9 cellular contexts compared by ENCODE assay signal in genomic region chr17:16215002-16215272, GRCh38. TPM values are rescaled to one million over a fixed set of nuclear protein-coding genes. Genes with fewer than 3 reads are reported as not detected.
A peak's percentile ranks its signal among the peaks of the same experiment; 100 is the strongest.
DNase-seq lines count a peak whose midpoint lies in the region; ATAC-seq, FAIRE-seq and TF ChIP-seq lines count a peak whose summit lies in the region.
"Had no signal": no experiment of that assay in that cellular context is flagged by ENCODE, and none has a peak within 500 bp of the region (broad histone marks: within the 10 kb centered on the region; RNA-seq: fewer than 3 reads in every experiment).

No MANE protein-coding gene starts in this region.

- H2BK12ac ChIP-seq in H1 (ENCODE audit: low read depth, low read length) = no peak overlapping the region

- H2BK15ac ChIP-seq in H1 (ENCODE audit: low read length) = no peak overlapping the region

- H3K14ac ChIP-seq in H1 (ENCODE audit: insufficient read length) = no peak overlapping the region

- CTCF ChIA-PET in H1 (lab: Charles Lee; ENCODE audit: partially characterized antibody) = interaction anchor here (1.2 kb wide), 1 partner anchor 11 kb away, joined by 4 read pairs; no protein-coding TSS in a partner anchor

- H2AFZ ChIP-seq in H1 (ENCODE audit: low read length) = no peak overlapping the region

- H3K4ac ChIP-seq in H1 (replicated peaks; ENCODE audit: insufficient read length, low read depth, low read length) = no peak overlapping the region

- no peak for TF ChIP-seq CTCF in DOHH2 (IDR thresholded peaks at IDR 0.05; ENCODE audit: low read depth, low read length, poor library complexity, severe bottlenecking)
- TF ChIP-seq CTCF in WERI-Rb-1 (IDR thresholded peaks at IDR 0.05; ENCODE audit: low read depth, low read length) = no peak
- TF ChIP-seq CTCF in H1 (IDR thresholded peaks at IDR 0.05; ENCODE audit: control extremely low read depth in 1 of 3, insufficient read depth in 1 of 3, low read depth in 1 of 3, low read length in 3 of 3) = no peak

- TF ChIP-seq EP300 in H1 (IDR thresholded peaks at IDR 0.05; ENCODE audit: borderline replicate concordance in 1 of 2, low read depth in 2 of 2, low read length in 2 of 2) = no peak

- H3K36me3 ChIP-seq in DOHH2 (ENCODE audit: control insufficient read depth, low read length) = peaks cover 5% of the 10 kb centered on the region; the same call in 1 of the 2 replicates
- H3K36me3 ChIP-seq in WERI-Rb-1 = peaks cover 15% of the 10 kb centered on the region
- no peaks in the 10 kb centered on the region for H3K36me3 ChIP-seq in H1 (ENCODE audit: control insufficient read depth in 2 of 4, insufficient read depth in 4 of 4, low read length in 3 of 4)
- peaks cover 3% of the 10 kb centered on the region for H3K36me3 ChIP-seq in thymus (ENCODE audit: control insufficient read depth, insufficient read depth)

- H3K4me3 ChIP-seq in DOHH2 (ENCODE audit: low read length) (peak overlapping the region; percentile 98), WERI-Rb-1 (ENCODE audit: low read depth, low read length) (peak overlapping the region; percentile 87), H1 (ENCODE audit: extremely low read depth in 1 of 4, insufficient read depth in 2 of 4, low read depth in 3 of 4, low read length in 4 of 4) (peak overlapping the region; percentile 80 to 92 (median 90)), mononuclear cell (ENCODE audit: low read length) (peak overlapping the region; percentile 96), thymus (ENCODE audit: low read length) (peak overlapping the region; percentile 93)

- peak overlapping the region; percentile 71; the same call in 1 of the 2 replicates for H2BK5ac ChIP-seq in H1 (ENCODE audit: low read depth, low read length)

- H3K9me3 ChIP-seq in DOHH2 (ENCODE audit: control insufficient read depth, insufficient read depth, low read length) (no peaks in the 10 kb centered on the region), WERI-Rb-1 (ENCODE audit: severe bottlenecking) (no peaks in the 10 kb centered on the region), H1 (ENCODE audit: insufficient read depth in 2 of 2, low read depth in 1 of 2, low read length in 1 of 2) (no peaks in the 10 kb centered on the region), mononuclear cell (ENCODE audit: low read depth, low read length) (no peaks in the 10 kb centered on the region), thymus (ENCODE audit: control insufficient read depth) (no peaks in the 10 kb centered on the region)

- peaks cover 9% of the 10 kb centered on the region for H3K23me2 ChIP-seq in H1 (ENCODE audit: low read depth, low read length)

- peak overlapping the region; percentile 85 to 97 (median 94) for H3K9ac ChIP-seq in H1 (replicated peaks in 1 of 4; ENCODE audit: extremely low read depth in 1 of 4, low read depth in 3 of 4, low read length in 3 of 4)

- no peaks in the 10 kb centered on the region for H3K27me3 ChIP-seq in DOHH2 (ENCODE audit: control insufficient read depth, low read length)
- H3K27me3 ChIP-seq in WERI-Rb-1 (ENCODE audit: insufficient read depth, low read depth, severe bottlenecking) = no peaks in the 10 kb centered on the region
- H3K27me3 ChIP-seq in H1 (replicated peaks in 1 of 4; ENCODE audit: control insufficient read depth in 3 of 4, extremely low read depth in 1 of 4, insufficient read depth in 3 of 4, low read length in 3 of 4) = no peaks in the 10 kb centered on the region
- H3K27me3 ChIP-seq in mononuclear cell (ENCODE audit: insufficient read depth, low read length) = no peaks in the 10 kb centered on the region
- H3K27me3 ChIP-seq in thymus (ENCODE audit: control insufficient read depth, insufficient read depth) = no peaks in the 10 kb centered on the region

- no peak overlapping the region for H2BK20ac ChIP-seq in H1 (ENCODE audit: low read length)

- H3K4me2 ChIP-seq in DOHH2 (ENCODE audit: low read length) (peak overlapping the region; percentile 83), H1 (ENCODE audit: insufficient read depth in 1 of 2, low read depth in 2 of 2, low read length in 2 of 2) (peak overlapping the region; percentile 80 to 90)

- H3K4me1 ChIP-seq in DOHH2 (ENCODE audit: control insufficient read depth, low read length) (peaks cover 33% of the 10 kb centered on the region), H1 (replicated peaks in 1 of 4; ENCODE audit: control insufficient read depth in 3 of 4, insufficient read depth in 4 of 4, low read length in 3 of 4) (peaks cover 0 to 6% (median 2%) of the 10 kb centered on the region in 4 experiments; a peak in 5 of 7 replicates), mononuclear cell (ENCODE audit: insufficient read depth, low read length) (peaks cover 37% of the 10 kb centered on the region), thymus (ENCODE audit: control insufficient read depth, insufficient read depth, low read length) (peaks cover 12% of the 10 kb centered on the region)

- POLR2A ChIA-PET in H1 (lab: Charles Lee; ENCODE audit: partially characterized antibody) = interaction anchor here (0.5 to 4.8 kb wide), 18 partner anchors 11 to 223 kb away, joined by 3 to 46 read pairs (median 4); partner anchors contain the start of gene CENPV

- H3K27ac ChIP-seq in DOHH2 (ENCODE audit: low read depth, low read length) (peak overlapping the region; percentile 84), WERI-Rb-1 (peak overlapping the region; percentile 94), H1 (ENCODE audit: low read depth, low read length) (peak overlapping the region; percentile 88), thymus (ENCODE audit: low read depth) (peak overlapping the region; percentile 97)

- peak overlapping the region; percentile 89 for H4K5ac ChIP-seq in H1 (ENCODE audit: insufficient read length, low read depth, low read length)

- 2% methylated on average over 17 of the region's 27 CpGs; no CpG with 5 or more reads in 1 of the 2 experiments for WGBS in H1 (ENCODE audit: extremely low coverage in 1 of 2, insufficient coverage in 1 of 2, insufficient read length in 1 of 2, insufficient replicate concordance in 2 of 2, low coverage in 1 of 2, low lambda C conversion rate in 2 of 2, missing lambda C conversion rate in 1 of 2), 2 experiments
- under 1% methylated on average over 27 of the region's 27 CpGs for WGBS in thymus

- H2AK5ac ChIP-seq in H1 (ENCODE audit: low read depth, low read length) = no peak overlapping the region

- no peak overlapping the region; the same call in 1 of the 2 replicates for H3K18ac ChIP-seq in H1 (ENCODE audit: extremely low read depth, low read length)

- peaks cover 9% of the 10 kb centered on the region; the same call in 1 of the 2 replicates for H3F3A ChIP-seq in DOHH2 (ENCODE audit: control insufficient read depth, insufficient read depth)

- no peak overlapping the region for H2BK120ac ChIP-seq in H1 (replicated peaks; ENCODE audit: low read depth, low read length)

- TF ChIP-seq POLR2A in H1 (IDR thresholded peaks at IDR 0.05; ENCODE audit: control extremely low read depth in 1 of 2, low read depth in 2 of 2, low read length in 2 of 2) = no peak

- H3K9me2 ChIP-seq in DOHH2 (replicated peaks; ENCODE audit: control insufficient read depth, low read length) = no peaks in the 10 kb centered on the region

- H3K23ac ChIP-seq in H1 (ENCODE audit: insufficient read length) = no peak overlapping the region

- no peak for TF ChIP-seq RAD21 in H1 (IDR thresholded peaks at IDR 0.05 in 1 of 2, conservative IDR thresholded peaks at IDR 0.05 in 1 of 2; ENCODE audit: low read depth in 2 of 2, low read length in 2 of 2)

- H4K91ac ChIP-seq in H1 (replicated peaks; ENCODE audit: insufficient read length, low read length) = no peak overlapping the region

- ATAC-seq in GM21367 (IDR thresholded peaks at IDR 0.05; ENCODE audit: unreplicated experiment) = peak; percentile 27
- peak; percentile 38 for ATAC-seq in HG03571 (IDR thresholded peaks at IDR 0.05; ENCODE audit: unreplicated experiment)

- no peaks in the 10 kb centered on the region for H3K79me1 ChIP-seq in H1 (ENCODE audit: low read depth, low read length)

- H4K8ac ChIP-seq in H1 (ENCODE audit: extremely low read depth, insufficient read depth, low read length) = peak overlapping the region; percentile 98

- H3K79me2 ChIP-seq in DOHH2 (ENCODE audit: control insufficient read depth, low read length) (peaks cover 99% of the 10 kb centered on the region), H1 (ENCODE audit: control insufficient read depth in 1 of 2, insufficient read depth in 2 of 2, low read length in 2 of 2) (peaks cover 30 to 81% of the 10 kb centered on the region in 2 experiments)

- H4K20me1 ChIP-seq in DOHH2 (ENCODE audit: control insufficient read depth, insufficient read depth, low read depth, low read length) (peaks cover 20% of the 10 kb centered on the region; the same call in 1 of the 2 replicates), H1 (replicated peaks in 1 of 2; ENCODE audit: control insufficient read depth in 1 of 2, insufficient read depth in 2 of 2, low read length in 2 of 2) (peaks cover 0 to 4% of the 10 kb centered on the region in 2 experiments)

- DNase-seq in WERI-Rb-1 (peak; percentile 46), H1 (ENCODE audit: low read depth in 1 of 2, low spot score in 2 of 2) (no peak), foreskin melanocyte (no peak)

- FAIRE-seq in H1 (lab: Jason Lieb, UNC) = no peak
- FAIRE-seq: colon had no signal

- no peak overlapping the region for H3K56ac ChIP-seq in H1 (replicated peaks; ENCODE audit: insufficient read length, low read depth, low read length)

TF ChIP-seq in H1, 55 proteins besides CTCF, POLR2A, EP300 and RAD21 (continues in another document):
- TF ChIP-seq TEAD4 (IDR thresholded peaks at IDR 0.05; ENCODE audit: low read depth, low read length) = no peak

RNA-seq across cellular contexts. Expression of gene NCOR1, which starts 0.4 kb away (rescaled TPM):
- 141 and 142 TPM in 2 replicates for total RNA-seq in H1 (2021; fragmentation: NEBNext Ultra II Directional; extraction: Animal tissue kit (Norgen Biotek cat#: 25700))
- polyA plus RNA-seq in H1 (2011; rRNA removed) = 65.4 and 81.2 TPM in 2 replicates
- polyA plus RNA-seq in H1 (2011; cell fraction: cytosol; rRNA removed) = 64.4 TPM
- polyA plus RNA-seq in H1 (2011; cell fraction: nucleus; rRNA removed) = 162 TPM
- polyA plus RNA-seq in H1 (2012, experiment 1 of 2) = 67.9 to 80.7 TPM (median 71.4 TPM) in 4 replicates
- 3.3 TPM for polyA plus RNA-seq in H1 (2012, experiment 2 of 2)
- polyA plus RNA-seq in H1 (2013, experiment 1 of 2) = 59.9 TPM
- polyA plus RNA-seq in H1 (2013, experiment 2 of 2) = 59.4 TPM
- 303 and 372 TPM in 2 replicates for polyA minus RNA-seq in H1 (2011; rRNA and poly(A)+ RNA removed)
- 103 TPM for polyA minus RNA-seq in H1 (2011; cell fraction: cytosol; rRNA and poly(A)+ RNA removed)
- 274 TPM for polyA minus RNA-seq in H1 (2011; cell fraction: nucleus; rRNA and poly(A)+ RNA removed)
- total RNA-seq in mononuclear cell = 162 TPM
- 51.5 TPM for polyA plus RNA-seq in thymus

RNA-seq across cellular contexts. Expression of gene PIGL, which starts 2.1 kb away (rescaled TPM):
- 25.5 and 28.4 TPM in 2 replicates for total RNA-seq in H1 (2021; fragmentation: NEBNext Ultra II Directional; extraction: Animal tissue kit (Norgen Biotek cat#: 25700))
- polyA plus RNA-seq in H1 (2011; rRNA removed) = 30.8 TPM in 2 replicates
- 37.7 TPM for polyA plus RNA-seq in H1 (2011; cell fraction: cytosol; rRNA removed)
- 92.2 TPM for polyA plus RNA-seq in H1 (2011; cell fraction: nucleus; rRNA removed)
- 22.9 to 25.1 TPM (median 23.8 TPM) in 4 replicates for polyA plus RNA-seq in H1 (2012, experiment 1 of 2)
- 9.4 TPM for polyA plus RNA-seq in H1 (2012, experiment 2 of 2)
- 30.2 TPM for polyA plus RNA-seq in H1 (2013, experiment 1 of 2)
- 29.6 TPM for polyA plus RNA-seq in H1 (2013, experiment 2 of 2)
- polyA minus RNA-seq in H1 (2011; rRNA and poly(A)+ RNA removed) = 39.3 and 44.4 TPM in 2 replicates
- polyA minus RNA-seq in H1 (2011; cell fraction: cytosol; rRNA and poly(A)+ RNA removed) = 17.0 TPM
- polyA minus RNA-seq in H1 (2011; cell fraction: nucleus; rRNA and poly(A)+ RNA removed) = 50.0 TPM
- 30.0 TPM for total RNA-seq in mononuclear cell
- 31.1 TPM for polyA plus RNA-seq in thymus
